Comparison of ENCODE assay signal across 22 cellular contexts in genomic region chr5:100409538-100409937, GRCh38.
"Had no signal": no experiment of that assay in that cellular context is flagged by ENCODE, and none has a peak within 500 bp of the region (broad histone marks: within the 10 kb centered on the region; RNA-seq: fewer than 3 reads in every experiment).

No MANE protein-coding gene starts in this region.

- H3K4me1 Mint-ChIP-seq: central memory CD8-positive, alpha-beta T cell; natural killer cell had no signal

- H3K9ac ChIP-seq: parathyroid adenoma had no signal

- H3K79me2 ChIP-seq: hepatocyte, parathyroid adenoma had no signal

- H3K9me3 ChIP-seq: esophagus muscularis mucosa, psoas muscle, right atrium auricular region, sigmoid colon, stomach, thoracic aorta, transverse colon had no signal

- ATAC-seq: effector memory CD8-positive, alpha-beta T cell; left colon; natural killer cell; psoas muscle had no signal

- H3K36me3 ChIP-seq: esophagus muscularis mucosa, right atrium auricular region, sigmoid colon, stomach, thoracic aorta, transverse colon had no signal

- H3K27me3 Mint-ChIP-seq: central memory CD8-positive, alpha-beta T cell; effector memory CD8-positive, alpha-beta T cell had no signal

- H3K27ac Mint-ChIP-seq: effector memory CD8-positive, alpha-beta T cell; natural killer cell had no signal

- H3K4me3 ChIP-seq: esophagus muscularis mucosa, hepatocyte, psoas muscle, right atrium auricular region, sigmoid colon, stomach, thoracic aorta, transverse colon had no signal

- H3K27ac ChIP-seq: epithelial cell of prostate, esophagus muscularis mucosa, hepatocyte, parathyroid adenoma, psoas muscle, right atrium auricular region, sigmoid colon, stomach, thoracic aorta, transverse colon had no signal

- DNase-seq: effector memory CD8-positive, alpha-beta T cell; foreskin melanocyte; head of caudate nucleus; kidney; left colon; mammary epithelial cell; natural killer cell; psoas muscle; sigmoid colon; small intestine; stimulated activated CD4-positive, alpha-beta T cell treated with anti-CD3 and anti-CD28 coated beads, Interleukin-12 subunit alpha, Interleukin-12 subunit beta, amount 100 ng/mL, for 4 hours; stimulated activated naive CD4-positive, alpha-beta T cell; stomach; substantia nigra; transverse colon had no signal

- H3K4me1 ChIP-seq: parathyroid adenoma, psoas muscle, right atrium auricular region, stomach, transverse colon had no signal

- H3K4me2 ChIP-seq: hepatocyte had no signal

- H3K27me3 ChIP-seq: esophagus muscularis mucosa, hepatocyte, right atrium auricular region, sigmoid colon, stomach, transverse colon had no signal

- H2AFZ ChIP-seq: hepatocyte, parathyroid adenoma had no signal

- H3K4me3 Mint-ChIP-seq: central memory CD8-positive, alpha-beta T cell; effector memory CD8-positive, alpha-beta T cell; natural killer cell had no signal

- H3K36me3 Mint-ChIP-seq: natural killer cell had no signal

- H3K9me3 Mint-ChIP-seq: central memory CD8-positive, alpha-beta T cell; effector memory CD8-positive, alpha-beta T cell; natural killer cell had no signal
